In the genomic region with DNA sequence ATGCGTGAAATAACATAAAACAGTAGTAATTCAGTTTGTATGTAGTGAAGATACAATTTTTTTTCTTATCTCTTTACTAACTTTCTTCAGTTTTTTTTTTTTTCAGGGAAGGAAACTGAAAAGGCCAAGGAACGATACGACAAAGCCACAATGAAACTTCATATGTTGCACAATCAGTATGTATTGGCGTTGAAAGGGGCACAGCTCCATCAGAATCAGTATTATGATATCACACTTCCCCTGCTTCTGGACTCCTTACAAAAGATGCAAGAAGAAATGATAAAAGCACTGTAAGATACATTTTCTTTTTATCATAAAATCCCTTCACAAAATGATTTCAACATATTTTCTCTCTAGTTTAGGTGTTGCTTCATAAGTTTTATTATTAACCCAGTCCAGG, we compare ENCODE assay signal across 19 cellular contexts.
DNase-seq lines count a peak whose midpoint lies in the region; ATAC-seq, FAIRE-seq and TF ChIP-seq lines count a peak whose summit lies in the region.
"Had no signal": no experiment of that assay in that cellular context is flagged by ENCODE, and none has a peak within 500 bp of the region (broad histone marks: within the 10 kb centered on the region; RNA-seq: fewer than 3 reads in every experiment).

No MANE protein-coding gene starts in this region.

- H3K9me3 ChIP-seq in IMR-90 (ENCODE audit: control insufficient read depth, insufficient read depth, low read length) (no peaks in the 10 kb centered on the region), Peyer's patch (no peaks in the 10 kb centered on the region)

- H2AFZ ChIP-seq in IMR-90 (replicated peaks; ENCODE audit: low read length, poor library complexity), result no peak overlapping the region

- no peak overlapping the region for H2BK120ac ChIP-seq in IMR-90 (ENCODE audit: low read depth, low read length)

- dilution Hi-C loops in IMR-90 (cut with HindIII; ENCODE audit: low sequenced_read_pairs, unreplicated experiment), result no loop called here

- DNase-seq in IMR-90, result no peak
- peak; percentile 73 for DNase-seq in NB4 (ENCODE audit: low read depth)
- peak; percentile 77 for DNase-seq in SIG-M5 treated with dmso at 0.1 percent for 504 hours (lab: John Stamatoyannopoulos, UW; ENCODE audit: unreplicated experiment)
- DNase-seq in Peyer's patch, result no peak
- no peak for DNase-seq in 8988T
- DNase-seq: Calu3; CD4-positive, alpha-beta T cell; DMS53; H9; NCI-H1105 treated with DMSO at 0.1 percent for 48 hours; NCI-H1694 treated with DMSO at 0.1 percent for 48 hours; NCI-H2107; Right ventricle myocardium superior; T-helper 17 cell had no signal

- intact Hi-C loops in IMR-90 (cut with micrococcal nuclease), result no loop called here

- TF ChIP-seq CTCF in IMR-90 (conservative IDR thresholded peaks at IDR 0.05; ENCODE audit: low read depth, low read length), result no peak
- no peak for TF ChIP-seq CTCF in NB4 (IDR thresholded peaks at IDR 0.05; ENCODE audit: low read depth, low read length)
- no peak for TF ChIP-seq CTCF in Peyer's patch (IDR thresholded peaks at IDR 0.05)

- H3K9me1 ChIP-seq in IMR-90 (ENCODE audit: insufficient read depth, low read length), result no peaks in the 10 kb centered on the region

- no peak overlapping the region for H3K9ac ChIP-seq in IMR-90 (ENCODE audit: low read depth, low read length)

- H2AK9ac ChIP-seq in IMR-90 (replicated peaks; ENCODE audit: low read depth, low read length, poor library complexity), result no peak overlapping the region

- in situ Hi-C loops in IMR-90 (cut with MboI; ENCODE audit: low sequenced_read_pairs), result no loop called here

- H3K27ac ChIP-seq in IMR-90 (ENCODE audit: insufficient read depth, low read length), result no peak overlapping the region
- no peak overlapping the region for H3K27ac ChIP-seq in Peyer's patch

- H2AK5ac ChIP-seq in IMR-90 (ENCODE audit: low read depth, low read length), result no peak overlapping the region

- H4K5ac ChIP-seq in IMR-90 (ENCODE audit: low read depth, low read length), result no peak overlapping the region

- no peaks in the 10 kb centered on the region for H4K20me1 ChIP-seq in IMR-90 (ENCODE audit: insufficient read depth, low read length)

- CTCF ChIA-PET in IMR-90 (lab: Yijun Ruan, JAX), result interaction anchor here (0.6 kb wide), 1 partner anchor 26 kb away, joined by 3 read pairs; no protein-coding TSS in a partner anchor

- H3K36me3 ChIP-seq in IMR-90 (ENCODE audit: control insufficient read depth, insufficient read depth, low read length) (no peaks in the 10 kb centered on the region; the same call in none of the 2 replicates), Peyer's patch (no peaks in the 10 kb centered on the region)

- H3K27me3 ChIP-seq in IMR-90 (ENCODE audit: control insufficient read depth, insufficient read depth, low read length) (no peaks in the 10 kb centered on the region), Peyer's patch (no peaks in the 10 kb centered on the region)

- no peak overlapping the region for H3K18ac ChIP-seq in IMR-90 (ENCODE audit: low read depth, low read length)

- TF ChIP-seq POLR2A in IMR-90 (IDR thresholded peaks at IDR 0.05; ENCODE audit: low read depth, low read length) (no peak), NB4 (IDR thresholded peaks at IDR 0.05; ENCODE audit: extremely low read depth, insufficient read length) (no peak), Peyer's patch (IDR thresholded peaks at IDR 0.05) (no peak)

- H4K91ac ChIP-seq in IMR-90 (ENCODE audit: insufficient read depth, low read depth, low read length), result no peak overlapping the region

- no peak overlapping the region for H2BK20ac ChIP-seq in IMR-90 (ENCODE audit: low read depth, low read length)

- H3K79me1 ChIP-seq in IMR-90 (ENCODE audit: low read depth in 1 of 2, low read length in 2 of 2), result no peaks in the 10 kb centered on the region

- no CpG with 5 or more reads among the region's 4 CpGs for WGBS in IMR-90 (ENCODE audit: extremely low coverage in 2 of 2, insufficient read length in 1 of 2), 2 experiments

- no peak for TF ChIP-seq RAD21 in IMR-90 (IDR thresholded peaks at IDR 0.05; ENCODE audit: low read length)

- no peak overlapping the region for H3K4me2 ChIP-seq in IMR-90 (ENCODE audit: low read depth, low read length)

- no peak overlapping the region for H4K8ac ChIP-seq in IMR-90 (ENCODE audit: low read depth in 2 of 2, low read length in 2 of 2)

- peak; percentile 21 for FAIRE-seq in islet of Langerhans (lab: Jason Lieb, UNC)
- FAIRE-seq: HTR-8/SVneo, RCC 7860 had no signal

- POLR2A ChIA-PET in IMR-90 (lab: Charles Lee; ENCODE audit: unreplicated experiment), result no interaction called here

- H3K56ac ChIP-seq in IMR-90 (ENCODE audit: extremely low read depth, insufficient read depth, low read length), result no peak overlapping the region

- no peak overlapping the region for H3K23ac ChIP-seq in IMR-90 (ENCODE audit: low read depth, low read length)

- H3K4me1 ChIP-seq in IMR-90 (ENCODE audit: control insufficient read depth, insufficient read depth, low read length), result no peaks in the 10 kb centered on the region
- H3K4me1 ChIP-seq in Peyer's patch, result no peaks in the 10 kb centered on the region

- H3K14ac ChIP-seq in IMR-90 (replicated peaks; ENCODE audit: low read depth, low read length), result no peak overlapping the region

- BruUV-seq in IMR-90 (replicated peaks; lab: Mats Ljungman, UMichigan), result no TSS peak

- H2BK15ac ChIP-seq in IMR-90 (ENCODE audit: low read depth, low read length), result no peak overlapping the region

- no peak overlapping the region for H3K4me3 ChIP-seq in IMR-90 (ENCODE audit: insufficient read depth, low read depth, low read length)
- no peak overlapping the region for H3K4me3 ChIP-seq in NB4 (ENCODE audit: low read depth, low read length)
- no peak overlapping the region for H3K4me3 ChIP-seq in Peyer's patch

- H2BK5ac ChIP-seq in IMR-90 (ENCODE audit: low read depth, low read length, poor library complexity, severe bottlenecking), result no peak overlapping the region

- ATAC-seq in IMR-90 (ENCODE audit: low read depth) (no peak), GM18873 (IDR thresholded peaks at IDR 0.05; ENCODE audit: low FRiP score, unreplicated experiment) (no peak)
- ATAC-seq: SK-N-SH treated with all-trans-retinoic acid at 6 μM for 48 hours, T-helper 17 cell had no signal

- H3K4ac ChIP-seq in IMR-90 (ENCODE audit: low read depth, low read length), result no peak overlapping the region

TF ChIP-seq in IMR-90, 13 proteins besides CTCF, POLR2A, EP300 and RAD21:
- peak; percentile 62 for TF ChIP-seq CEBPB (IDR thresholded peaks at IDR 0.05; ENCODE audit: low read depth, low read length)
- TF ChIP-seq SMC3 (IDR thresholded peaks at IDR 0.05; ENCODE audit: low read depth, low read length), result no peak

Comparison
In these comparisons a context has a peak if more than half of its experiments do, and no peak if none do; other contexts are left out.
1. DNase-seq: peak in NB4 (single experiment) and SIG-M5 treated with dmso at 0.1 percent for 504 hours (single experiment); none in IMR-90 (single experiment), Peyer's patch (0 of 3) and 8988T (single experiment).